In genomic region chr10:62861507-62861906, GRCh38 we compare ENCODE assay signal across 16 cellular contexts.
"Had no signal": no experiment of that assay in that cellular context is flagged by ENCODE, and none has a peak within 500 bp of the region (broad histone marks: within the 10 kb centered on the region; RNA-seq: fewer than 3 reads in every experiment).

No MANE protein-coding gene starts in this region.

- H3K9ac ChIP-seq: parathyroid adenoma had no signal

- ATAC-seq: activated CD4-positive, CD25-positive, alpha-beta regulatory T cell treated with anti-CD3 and anti-CD28 coated beads, Interleukin-2, amount 50 U/mL, for 24 hours; activated T-cell treated with anti-CD3 and anti-CD28 coated beads, Interleukin-2, amount 50 U/mL, for 4 hours; natural killer cell; sciatic nerve had no signal

- H3K9me3 Mint-ChIP-seq: activated T-cell treated with anti-CD3 and anti-CD28 coated beads, Interleukin-2, amount 50 U/mL, for 4 hours; natural killer cell; T-helper 1 cell treated with Interleukin-12 subunit alpha and Interleukin-12 subunit beta and Interleukin-4 antibody, amounts not matched to agents 30 μg/mL and 1 μg/mL, for 36 hours had no signal

- H3K4me1 ChIP-seq: esophagus squamous epithelium, lower lobe of right lung, parathyroid adenoma, vagina had no signal

- H3K9me3 ChIP-seq: esophagus squamous epithelium, lower lobe of right lung, neutrophil, vagina had no signal

- H3K36me3 Mint-ChIP-seq: natural killer cell had no signal

- DNase-seq: activated CD4-positive, alpha-beta T cell treated with anti-CD3 and anti-CD28 coated beads, Interleukin-2, amount 50 U/mL, for 48 hours; activated effector memory CD4-positive, alpha-beta T cell treated with anti-CD3 and anti-CD28 coated beads, Interleukin-2, amount 50 U/mL, for 16 hours; activated T-cell treated with anti-CD3 and anti-CD28 coated beads, Interleukin-2, amount 50 U/mL, for 4 hours; amniotic stem cell; effector memory CD4-positive, alpha-beta T cell; esophagus squamous epithelium; lower lobe of right lung; natural killer cell; trophoblast cell had no signal

- H3K4me3 Mint-ChIP-seq: activated T-cell treated with anti-CD3 and anti-CD28 coated beads, Interleukin-2, amount 50 U/mL, for 4 hours; natural killer cell; stimulated activated naive CD8-positive, alpha-beta T cell treated with anti-CD3 and anti-CD28 coated beads, Interleukin-15, Interleukin-2, amounts not matched to agents 100 ng/mL and 50 ng/mL, for 24 hours; T-helper 1 cell treated with Interleukin-12 subunit alpha and Interleukin-12 subunit beta and Interleukin-4 antibody, amounts not matched to agents 30 μg/mL and 1 μg/mL, for 36 hours had no signal

- H3K36me3 ChIP-seq: esophagus squamous epithelium, lower lobe of right lung, neutrophil, vagina had no signal

- H3K27ac Mint-ChIP-seq: natural killer cell; stimulated activated naive CD8-positive, alpha-beta T cell treated with anti-CD3 and anti-CD28 coated beads, Interleukin-15, Interleukin-2, amounts not matched to agents 100 ng/mL and 50 ng/mL, for 24 hours; T-helper 1 cell treated with Interleukin-12 subunit alpha and Interleukin-12 subunit beta and Interleukin-4 antibody, amounts not matched to agents 30 μg/mL and 1 μg/mL, for 36 hours had no signal

- H3K4me3 ChIP-seq: esophagus squamous epithelium, lower lobe of right lung, vagina had no signal

- H3K27me3 ChIP-seq: esophagus squamous epithelium, vagina had no signal

- H3K27me3 Mint-ChIP-seq: stimulated activated naive CD8-positive, alpha-beta T cell treated with anti-CD3 and anti-CD28 coated beads, Interleukin-15, Interleukin-2, amounts not matched to agents 100 ng/mL and 50 ng/mL, for 24 hours had no signal

- H3K27ac ChIP-seq: esophagus squamous epithelium, lower lobe of right lung, neutrophil, parathyroid adenoma, vagina had no signal
